23 cellular contexts compared by ENCODE assay signal in the genomic region with DNA sequence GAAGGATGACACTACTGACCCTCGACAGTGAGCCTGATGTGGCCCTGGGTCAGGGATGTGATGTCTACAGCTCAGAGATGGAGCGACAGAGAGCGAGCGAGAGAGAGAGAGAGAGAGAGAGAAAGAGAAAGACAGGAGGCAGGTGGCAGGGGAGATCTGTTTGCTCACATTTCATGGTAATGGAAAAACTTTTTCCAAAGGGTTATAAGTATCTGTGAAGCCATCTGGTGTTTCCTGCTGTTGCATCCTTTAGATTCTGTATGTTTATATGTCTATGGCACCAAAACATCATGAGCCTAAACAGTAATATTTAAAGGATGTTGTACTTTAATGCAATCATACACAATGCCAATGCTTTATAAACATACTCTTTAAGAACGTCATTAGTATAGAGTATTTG.
"Had no signal": no experiment of that assay in that cellular context is flagged by ENCODE, and none has a peak within 500 bp of the region (broad histone marks: within the 10 kb centered on the region; RNA-seq: fewer than 3 reads in every experiment).

No MANE protein-coding gene starts in this region.

- H3K27ac Mint-ChIP-seq: memory B cell; mesothelial cell of epicardium; natural killer cell; stimulated activated memory B cell treated with anti-CD40 and anti-IgM and Interleukin-4, amounts not matched to agents 10 μg/mL and 1 μg/mL and 100 μg/mL, for 72 hours had no signal

- ATAC-seq: gastroesophageal sphincter; left lung; lower lobe of right lung; natural killer cell; sciatic nerve; stimulated activated memory B cell treated with anti-CD40 and anti-IgM and Interleukin-4, amounts not matched to agents 10 μg/mL and 1 μg/mL and 100 μg/mL, for 72 hours had no signal

- H3K27me3 Mint-ChIP-seq: memory B cell; stimulated activated memory B cell treated with anti-CD40 and anti-IgM and Interleukin-4, amounts not matched to agents 10 μg/mL and 1 μg/mL and 100 μg/mL, for 72 hours had no signal

- DNase-seq: effector memory CD4-positive, alpha-beta T cell; glutamatergic neuron; islet precursor cell; left lung; lower lobe of right lung; natural killer cell; posterior cingulate gyrus; spleen; stimulated activated CD4-positive, alpha-beta T cell treated with anti-CD3 and anti-CD28 coated beads, Interleukin-15, amount 100 ng/mL, for 24 hours; stimulated activated CD4-positive, alpha-beta T cell treated with anti-CD3 and anti-CD28 coated beads, Interleukin-1b, Interleukin-23, amount 100 ng/mL, for 48 hours; stimulated activated CD4-positive, alpha-beta T cell treated with anti-CD3 and anti-CD28 coated beads, Interleukin-4, amount 100 ng/mL, for 24 hours; stomach; substantia nigra; transverse colon had no signal

- H3K9me3 ChIP-seq: esophagus muscularis mucosa, gastroesophageal sphincter, left lung, lower lobe of right lung, spleen, stomach, thoracic aorta, transverse colon had no signal

- H3K36me3 ChIP-seq: esophagus muscularis mucosa, gastroesophageal sphincter, left lung, lower lobe of right lung, spleen, stomach, thoracic aorta, transverse colon had no signal

- H3K4me1 Mint-ChIP-seq: natural killer cell; stimulated activated memory B cell treated with anti-CD40 and anti-IgM and Interleukin-4, amounts not matched to agents 10 μg/mL and 1 μg/mL and 100 μg/mL, for 72 hours had no signal

- H3K27ac ChIP-seq: epithelial cell of prostate, esophagus muscularis mucosa, gastroesophageal sphincter, left lung, lower lobe of right lung, spleen, stomach, thoracic aorta, transverse colon had no signal

- H3K4me3 Mint-ChIP-seq: memory B cell; mesothelial cell of epicardium; natural killer cell; neural crest cell; stimulated activated memory B cell treated with anti-CD40 and anti-IgM and Interleukin-4, amounts not matched to agents 10 μg/mL and 1 μg/mL and 100 μg/mL, for 72 hours had no signal

- H3K9me3 Mint-ChIP-seq: memory B cell; mesothelial cell of epicardium; natural killer cell; neural crest cell; stimulated activated memory B cell treated with anti-CD40 and anti-IgM and Interleukin-4, amounts not matched to agents 10 μg/mL and 1 μg/mL and 100 μg/mL, for 72 hours had no signal

- H3K4me1 ChIP-seq: esophagus muscularis mucosa, gastroesophageal sphincter, left lung, lower lobe of right lung, spleen, stomach, transverse colon had no signal

- H3K36me3 Mint-ChIP-seq: memory B cell, mesothelial cell of epicardium, natural killer cell had no signal

- H3K4me3 ChIP-seq: esophagus muscularis mucosa, gastroesophageal sphincter, left lung, lower lobe of right lung, spleen, stomach, thoracic aorta, transverse colon had no signal
